In the genomic region with DNA sequence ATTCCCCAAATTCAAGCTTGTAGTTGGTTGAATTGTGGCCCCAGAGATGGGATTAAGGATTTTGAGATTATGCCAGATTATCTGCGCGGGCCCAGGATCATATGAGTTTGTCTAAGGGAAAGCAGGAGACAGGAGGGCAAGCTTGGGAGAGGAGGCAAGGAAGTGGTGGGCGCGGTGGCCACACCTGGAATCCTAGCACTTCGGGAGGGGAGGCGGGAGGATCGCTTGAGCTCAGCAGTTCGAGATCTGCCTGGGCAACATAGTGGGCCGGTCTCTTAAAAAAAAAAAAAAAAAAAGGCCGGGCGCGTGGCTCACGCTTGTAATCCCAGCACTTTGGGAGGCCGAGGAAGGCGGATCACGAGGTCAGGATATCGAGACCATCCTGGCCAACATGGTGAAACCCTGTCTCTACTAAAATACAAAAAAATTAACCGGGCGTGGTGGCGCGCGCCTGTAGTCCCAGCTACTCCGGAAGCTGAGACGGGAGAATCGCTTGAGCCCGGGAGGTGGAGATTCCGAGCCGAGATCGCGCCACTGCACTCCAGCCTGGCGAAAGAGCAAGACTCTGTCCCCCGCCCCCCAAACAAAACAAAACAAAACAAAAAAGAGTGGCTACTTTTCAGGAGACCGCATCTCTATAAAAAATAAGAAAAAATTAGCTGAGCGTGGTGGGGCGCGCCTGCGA, we compare ENCODE assay signal across 8 cellular contexts. TPM values are rescaled to one million over a fixed set of nuclear protein-coding genes. Genes with fewer than 3 reads are reported as not detected.
DNase-seq lines count a peak whose midpoint lies in the region; ATAC-seq and TF ChIP-seq lines count a peak whose summit lies in the region.

No MANE protein-coding gene starts in this region.

- CTCF ChIA-PET in AG04450 (lab: Charles Lee), result interaction anchor here (0.6 kb wide), 1 partner anchor 146 kb away, joined by 3 read pairs; no protein-coding TSS in a partner anchor
- CTCF ChIA-PET in PC-3 (lab: Charles Lee), result interaction anchor here (0.6 to 0.7 kb wide), 2 partner anchors 73 to 538 kb away, joined by 5 to 7 read pairs; no protein-coding TSS in a partner anchor

- H3K9me2 ChIP-seq in PC-3 (replicated peaks; ENCODE audit: low read length), result no peaks in the 10 kb centered on the region

- peak overlapping the region; percentile 71 to 97 for H3K27ac Mint-ChIP-seq in effector memory CD8-positive, alpha-beta T cell
- H3K27ac Mint-ChIP-seq in naive thymus-derived CD8-positive, alpha-beta T cell, result peak overlapping the region in 9 of 10 donors; percentile 52 to 95 (median 80)

- DNase-seq in AG04450 (ENCODE audit: low read depth, low spot score), result no peak
- DNase-seq in PC-3, result peak; percentile 17
- DNase-seq in effector memory CD8-positive, alpha-beta T cell, result no peak
- no peak for DNase-seq in naive thymus-derived CD8-positive, alpha-beta T cell
- DNase-seq in NCI-H2081 treated with DMSO at 0.1 percent for 48 hours (lab: John Stamatoyannopoulos, UW), result no peak
- DNase-seq in NCI-H510A (lab: John Stamatoyannopoulos, UW), result no peak

- TF ChIP-seq CTCF in AG04450 (IDR thresholded peaks at IDR 0.05; ENCODE audit: low read depth, low read length) (no peak), PC-3 (conservative IDR thresholded peaks at IDR 0.05; ENCODE audit: low read depth, low read length) (no peak)

- H3K36me3 Mint-ChIP-seq in effector memory CD8-positive, alpha-beta T cell (ENCODE audit: insufficient read depth), result peaks cover 32% of the 10 kb centered on the region
- H3K36me3 Mint-ChIP-seq in naive thymus-derived CD8-positive, alpha-beta T cell, result peaks cover 0 to 17% (median 6%) of the 10 kb centered on the region in 3 donors

- peak overlapping the region; percentile 99 for H3K4me3 Mint-ChIP-seq in effector memory CD8-positive, alpha-beta T cell
- H3K4me3 Mint-ChIP-seq in naive thymus-derived CD8-positive, alpha-beta T cell, result peak overlapping the region; percentile 82 to 99 (median 91)

- H4K20me1 ChIP-seq in PC-3 (ENCODE audit: low read length), result peaks cover 8% of the 10 kb centered on the region; the same call in 1 of the 2 replicates

- H3K4me1 Mint-ChIP-seq in effector memory CD8-positive, alpha-beta T cell (ENCODE audit: low read depth in 2 of 2), result peaks cover 19 to 30% of the 10 kb centered on the region in 2 donors
- peaks cover 14 to 38% (median 21%) of the 10 kb centered on the region in 4 donors for H3K4me1 Mint-ChIP-seq in naive thymus-derived CD8-positive, alpha-beta T cell

- H3K27me3 ChIP-seq in AG04450 (ENCODE audit: control insufficient read depth, insufficient read depth, low read length) (no peaks in the 10 kb centered on the region), PC-3 (ENCODE audit: low read length) (no peaks in the 10 kb centered on the region)

- peak overlapping the region; percentile 100 for H3K9ac ChIP-seq in PC-3 (ENCODE audit: low read length)

- peaks cover 19% of the 10 kb centered on the region for H3K36me3 ChIP-seq in PC-3 (ENCODE audit: low read depth, low read length)

- H2AFZ ChIP-seq in PC-3 (ENCODE audit: low read length), result peak overlapping the region; percentile 97

- intact Hi-C loops in PC-3 (cut with micrococcal nuclease), result loop anchor here (2.0 to 5.0 kb wide), 3 partner anchors 21 to 96 kb away; a partner anchor contains a TSS

- peaks cover 14% of the 10 kb centered on the region for H3K4me1 ChIP-seq in PC-3 (ENCODE audit: insufficient read depth, low read length)

- H3K9me3 ChIP-seq in AG04450 (ENCODE audit: control insufficient read depth, insufficient read depth, low read length), result peaks cover 12% of the 10 kb centered on the region; the same call in 1 of the 2 replicates
- H3K9me3 ChIP-seq in PC-3 (ENCODE audit: low read length), result no peaks in the 10 kb centered on the region

- TSS peak; percentile 79 for BruUV-seq in PC-3 (replicated peaks; lab: Mats Ljungman, UMichigan)

- no peaks in the 10 kb centered on the region for H3K9me3 Mint-ChIP-seq in effector memory CD8-positive, alpha-beta T cell
- no peaks in the 10 kb centered on the region for H3K9me3 Mint-ChIP-seq in naive thymus-derived CD8-positive, alpha-beta T cell

- peaks cover 5% of the 10 kb centered on the region for H3F3A ChIP-seq in PC-3 (ENCODE audit: low read length, unreplicated experiment)

- peak overlapping the region; percentile 75 for H3K4me3 ChIP-seq in AG04450 (ENCODE audit: low read depth, low read length)
- H3K4me3 ChIP-seq in PC-3 (ENCODE audit: low read length), result peak overlapping the region; percentile 90

- POLR2A ChIA-PET in AG04450 (lab: Yijun Ruan, JAX), result interaction anchor here (0.6 to 0.7 kb wide), 3 partner anchors 8 to 59 kb away, joined by 3 to 11 read pairs (median 6); no protein-coding TSS in a partner anchor
- POLR2A ChIA-PET in PC-3 (lab: Charles Lee; ENCODE audit: unreplicated experiment), result interaction anchor here (0.7 kb wide), 2 partner anchors 48 to 69 kb away, joined by 5 to 12 read pairs; no protein-coding TSS in a partner anchor
- POLR2A ChIA-PET in naive thymus-derived CD8-positive, alpha-beta T cell (lab: Charles Lee), result interaction anchor here (0.6 to 4.3 kb wide), 5 partner anchors 22 to 221 kb away, joined by 3 to 42 read pairs (median 5); a partner anchor contains a TSS

- H3K27ac ChIP-seq in AG04450 (ENCODE audit: low read depth, low read length) (no peak overlapping the region), PC-3 (ENCODE audit: low read length) (no peak overlapping the region)

- H3K27me3 Mint-ChIP-seq in effector memory CD8-positive, alpha-beta T cell, result no peaks in the 10 kb centered on the region
- no peaks in the 10 kb centered on the region for H3K27me3 Mint-ChIP-seq in naive thymus-derived CD8-positive, alpha-beta T cell

- ATAC-seq in GM19438 (IDR thresholded peaks at IDR 0.05; ENCODE audit: low read depth, unreplicated experiment) (peak; percentile 2), PC-3 (peak; percentile 22), HG03108 (IDR thresholded peaks at IDR 0.05; ENCODE audit: unreplicated experiment) (no peak)
- ATAC-seq in effector memory CD8-positive, alpha-beta T cell (replicated peaks), result peak; percentile 6
- ATAC-seq in naive thymus-derived CD8-positive, alpha-beta T cell, result peak; percentile 8 to 10

- peak overlapping the region; percentile 99 for H3K4me2 ChIP-seq in PC-3 (ENCODE audit: low read length)

- peaks cover 40% of the 10 kb centered on the region for H3K79me2 ChIP-seq in PC-3 (ENCODE audit: low read length)

RNA-seq across cellular contexts. Expression of a gene that starts 0.9 kb away (rescaled TPM):
- 11.4 and 13.7 TPM in 2 replicates for polyA plus RNA-seq in AG04450 (2011; rRNA removed)
- 10.5 and 15.2 TPM in 2 replicates for polyA minus RNA-seq in AG04450 (2011; rRNA and poly(A)+ RNA removed)
- total RNA-seq in PC-3 (2014; rRNA removed), result 74.0 TPM in 2 replicates
- total RNA-seq in naive thymus-derived CD8-positive, alpha-beta T cell, result 10 to 100 TPM; 56.9 to 57.0 TPM
- polyA plus RNA-seq in naive thymus-derived CD8-positive, alpha-beta T cell, result 10 to 100 TPM; 16.9 to 35.1 (median 17.5) TPM

RNA-seq across cellular contexts. Expression of a gene that starts 21.5 kb away (rescaled TPM):
- polyA plus RNA-seq in AG04450 (2011; rRNA removed), result 5.4 and 7.3 TPM in 2 replicates
- 12.8 and 13.9 TPM in 2 replicates for polyA minus RNA-seq in AG04450 (2011; rRNA and poly(A)+ RNA removed)
- 20.2 and 30.5 TPM in 2 replicates for total RNA-seq in PC-3 (2014; rRNA removed)
- 10 to 100 TPM; 80.6 to 82.5 TPM for total RNA-seq in naive thymus-derived CD8-positive, alpha-beta T cell
- 1 to 10 TPM; 1.1 to 3.4 (median 2.0) TPM for polyA plus RNA-seq in naive thymus-derived CD8-positive, alpha-beta T cell

RNA-seq across cellular contexts. Expression of a gene that starts 33.8 kb away (rescaled TPM):
- polyA plus RNA-seq in AG04450 (2011; rRNA removed), result 4.6 and 6.6 TPM in 2 replicates
- polyA minus RNA-seq in AG04450 (2011; rRNA and poly(A)+ RNA removed), result 4.0 and 4.5 TPM in 2 replicates
- total RNA-seq in PC-3 (2014; rRNA removed), result 15.7 and 29.5 TPM in 2 replicates
- 10 to 100 TPM; 47.1 to 54.4 TPM for total RNA-seq in naive thymus-derived CD8-positive, alpha-beta T cell
- under 1 TPM; 0.43 to 0.76 (median 0.68) TPM for polyA plus RNA-seq in naive thymus-derived CD8-positive, alpha-beta T cell
